Comparison of ENCODE assay signal across 1 cellular context in the genomic region with DNA sequence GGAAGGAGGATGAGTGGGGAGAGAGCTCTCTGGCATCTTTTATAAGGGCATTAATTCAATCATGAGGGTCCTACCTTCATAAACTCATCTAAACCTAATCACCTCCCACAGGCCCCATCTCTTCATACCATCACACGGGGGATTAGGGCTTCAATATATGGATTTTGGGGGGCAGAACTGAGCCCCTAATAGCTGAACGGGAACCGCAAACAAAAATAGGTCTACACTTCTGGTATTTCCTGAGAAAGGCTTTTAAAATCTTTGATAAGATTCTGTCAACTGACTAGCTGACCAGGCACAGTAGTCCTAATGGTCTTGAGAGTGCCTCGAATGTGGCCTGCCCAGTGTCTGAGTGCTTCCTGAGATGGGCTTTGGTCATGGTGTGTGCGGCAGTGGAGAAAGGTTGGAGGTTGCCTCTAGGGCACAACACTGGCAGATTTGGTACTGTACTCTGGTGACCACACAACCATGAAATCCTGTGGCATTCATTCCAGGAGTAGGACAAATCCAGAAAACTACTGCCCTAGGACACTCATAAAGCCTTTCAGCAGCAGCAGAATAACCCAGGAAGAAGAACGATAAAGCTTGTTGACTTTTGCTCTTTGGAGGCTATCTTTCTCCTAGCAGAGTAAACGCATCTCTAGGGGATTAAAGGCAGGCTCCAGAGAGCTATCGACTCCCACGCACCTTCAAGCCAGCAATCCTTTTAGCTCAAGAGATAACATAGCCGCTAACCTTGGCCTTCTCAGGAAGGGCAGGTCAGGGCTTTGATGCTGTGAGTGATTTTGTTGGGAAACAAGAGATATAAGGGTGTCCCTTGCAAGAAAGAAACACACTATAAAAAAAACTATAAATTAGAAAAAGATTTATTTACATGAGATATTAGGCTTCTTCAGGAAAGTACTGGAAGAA.
TF ChIP-seq lines count a peak whose summit lies in the region.

No MANE protein-coding gene starts in this region.

TF ChIP-seq in HepG2, 621 proteins besides CTCF, POLR2A, EP300 and RAD21 (continued from another document and continues in another):
- TF ChIP-seq MAFF (IDR thresholded peaks at IDR 0.05; ENCODE audit: low read depth, low read length) (no peak), ZNF30 (CRISPR knock-in tag; IDR thresholded peaks at IDR 0.05) (no peak), U2AF1 (optimal IDR thresholded peaks at IDR 0.05; ENCODE audit: low read depth, low read length) (no peak), ATM (IDR thresholded peaks at IDR 0.05; ENCODE audit: borderline replicate concordance) (no peak), ELF3 (CRISPR knock-in tag; IDR thresholded peaks at IDR 0.05) (peak; percentile 97), KDM5B (CRISPR knock-in tag; IDR thresholded peaks at IDR 0.05; ENCODE audit: borderline replicate concordance) (no peak), ADNP (CRISPR knock-in tag; IDR thresholded peaks at IDR 0.05) (no peak), BATF2 (CRISPR knock-in tag; IDR thresholded peaks at IDR 0.05) (no peak), ZBTB20 (CRISPR knock-in tag; IDR thresholded peaks at IDR 0.05; ENCODE audit: borderline replicate concordance, low read depth) (peak; percentile 98), HNRNPL (IDR thresholded peaks at IDR 0.05; ENCODE audit: low read depth, low read length) (0 out of 2 replicates have a peak, but pooled peaks have one; percentile 42), BCLAF1 (IDR thresholded peaks at IDR 0.05) (no peak), TBX2 (CRISPR knock-in tag; IDR thresholded peaks at IDR 0.05; ENCODE audit: borderline replicate concordance) (peak; percentile 100), ZHX2 (IDR thresholded peaks at IDR 0.05; ENCODE audit: low read depth) (0 out of 2 replicates have a peak, but pooled peaks have one; percentile 33), ZHX2 (CRISPR knock-in tag; IDR thresholded peaks at IDR 0.05; ENCODE audit: borderline replicate concordance) (no peak; the same call in 1 of the 2 replicates), HMGA1 (CRISPR knock-in tag; conservative IDR thresholded peaks at IDR 0.05) (no peak), BORCS8-MEF2B (CRISPR knock-in tag; IDR thresholded peaks at IDR 0.05) (peak; percentile 94), ZNF674 (CRISPR knock-in tag; IDR thresholded peaks at IDR 0.05; ENCODE audit: low read depth) (0 out of 2 replicates have a peak, but pooled peaks have one; percentile 54), FOXK1 (CRISPR knock-in tag; IDR thresholded peaks at IDR 0.05; ENCODE audit: borderline replicate concordance, low read depth) (peak; percentile 95), HNRNPUL1 (IDR thresholded peaks at IDR 0.05; ENCODE audit: low read depth, low read length) (no peak), ZNF546 (CRISPR knock-in tag; conservative IDR thresholded peaks at IDR 0.05) (0 out of 2 replicates have a peak, but pooled peaks have one; percentile 49), ZNF761 (CRISPR knock-in tag; conservative IDR thresholded peaks at IDR 0.05) (peak; percentile 67), HNF4G (IDR thresholded peaks at IDR 0.05; ENCODE audit: borderline replicate concordance, low read depth, low read length) (peak; percentile 95), HNF4G (CRISPR knock-in tag; IDR thresholded peaks at IDR 0.05; ENCODE audit: borderline replicate concordance, low read depth) (peak; percentile 92; the same call in 1 of the 2 replicates), ZNF687 (CRISPR knock-in tag; IDR thresholded peaks at IDR 0.05) (peak; percentile 55; the same call in 1 of the 2 replicates), GATA4 (IDR thresholded peaks at IDR 0.05; ENCODE audit: borderline replicate concordance, low read depth) (peak; percentile 100), ZNF614 (CRISPR knock-in tag; IDR thresholded peaks at IDR 0.05; ENCODE audit: borderline replicate concordance) (peak; percentile 99), ZNF263 (CRISPR knock-in tag; IDR thresholded peaks at IDR 0.05) (no peak)
- TF ChIP-seq, protein P1, sequence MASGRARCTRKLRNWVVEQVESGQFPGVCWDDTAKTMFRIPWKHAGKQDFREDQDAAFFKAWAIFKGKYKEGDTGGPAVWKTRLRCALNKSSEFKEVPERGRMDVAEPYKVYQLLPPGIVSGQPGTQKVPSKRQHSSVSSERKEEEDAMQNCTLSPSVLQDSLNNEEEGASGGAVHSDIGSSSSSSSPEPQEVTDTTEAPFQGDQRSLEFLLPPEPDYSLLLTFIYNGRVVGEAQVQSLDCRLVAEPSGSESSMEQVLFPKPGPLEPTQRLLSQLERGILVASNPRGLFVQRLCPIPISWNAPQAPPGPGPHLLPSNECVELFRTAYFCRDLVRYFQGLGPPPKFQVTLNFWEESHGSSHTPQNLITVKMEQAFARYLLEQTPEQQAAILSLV (CRISPR knock-in tag; IDR thresholded peaks at IDR 0.05; ENCODE audit: borderline replicate concordance), result no peak
- TF ChIP-seq, protein P2, sequence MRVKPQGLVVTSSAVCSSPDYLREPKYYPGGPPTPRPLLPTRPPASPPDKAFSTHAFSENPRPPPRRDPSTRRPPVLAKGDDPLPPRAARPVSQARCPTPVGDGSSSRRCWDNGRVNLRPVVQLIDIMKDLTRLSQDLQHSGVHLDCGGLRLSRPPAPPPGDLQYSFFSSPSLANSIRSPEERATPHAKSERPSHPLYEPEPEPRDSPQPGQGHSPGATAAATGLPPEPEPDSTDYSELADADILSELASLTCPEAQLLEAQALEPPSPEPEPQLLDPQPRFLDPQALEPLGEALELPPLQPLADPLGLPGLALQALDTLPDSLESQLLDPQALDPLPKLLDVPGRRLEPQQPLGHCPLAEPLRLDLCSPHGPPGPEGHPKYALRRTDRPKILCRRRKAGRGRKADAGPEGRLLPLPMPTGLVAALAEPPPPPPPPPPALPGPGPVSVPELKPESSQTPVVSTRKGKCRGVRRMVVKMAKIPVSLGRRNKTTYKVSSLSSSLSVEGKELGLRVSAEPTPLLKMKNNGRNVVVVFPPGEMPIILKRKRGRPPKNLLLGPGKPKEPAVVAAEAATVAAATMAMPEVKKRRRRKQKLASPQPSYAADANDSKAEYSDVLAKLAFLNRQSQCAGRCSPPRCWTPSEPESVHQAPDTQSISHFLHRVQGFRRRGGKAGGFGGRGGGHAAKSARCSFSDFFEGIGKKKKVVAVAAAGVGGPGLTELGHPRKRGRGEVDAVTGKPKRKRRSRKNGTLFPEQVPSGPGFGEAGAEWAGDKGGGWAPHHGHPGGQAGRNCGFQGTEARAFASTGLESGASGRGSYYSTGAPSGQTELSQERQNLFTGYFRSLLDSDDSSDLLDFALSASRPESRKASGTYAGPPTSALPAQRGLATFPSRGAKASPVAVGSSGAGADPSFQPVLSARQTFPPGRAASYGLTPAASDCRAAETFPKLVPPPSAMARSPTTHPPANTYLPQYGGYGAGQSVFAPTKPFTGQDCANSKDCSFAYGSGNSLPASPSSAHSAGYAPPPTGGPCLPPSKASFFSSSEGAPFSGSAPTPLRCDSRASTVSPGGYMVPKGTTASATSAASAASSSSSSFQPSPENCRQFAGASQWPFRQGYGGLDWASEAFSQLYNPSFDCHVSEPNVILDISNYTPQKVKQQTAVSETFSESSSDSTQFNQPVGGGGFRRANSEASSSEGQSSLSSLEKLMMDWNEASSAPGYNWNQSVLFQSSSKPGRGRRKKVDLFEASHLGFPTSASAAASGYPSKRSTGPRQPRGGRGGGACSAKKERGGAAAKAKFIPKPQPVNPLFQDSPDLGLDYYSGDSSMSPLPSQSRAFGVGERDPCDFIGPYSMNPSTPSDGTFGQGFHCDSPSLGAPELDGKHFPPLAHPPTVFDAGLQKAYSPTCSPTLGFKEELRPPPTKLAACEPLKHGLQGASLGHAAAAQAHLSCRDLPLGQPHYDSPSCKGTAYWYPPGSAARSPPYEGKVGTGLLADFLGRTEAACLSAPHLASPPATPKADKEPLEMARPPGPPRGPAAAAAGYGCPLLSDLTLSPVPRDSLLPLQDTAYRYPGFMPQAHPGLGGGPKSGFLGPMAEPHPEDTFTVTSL (CRISPR knock-in tag; IDR thresholded peaks at IDR 0.05; ENCODE audit: borderline replicate concordance), result peak; percentile 100
- TF ChIP-seq, protein P3, sequence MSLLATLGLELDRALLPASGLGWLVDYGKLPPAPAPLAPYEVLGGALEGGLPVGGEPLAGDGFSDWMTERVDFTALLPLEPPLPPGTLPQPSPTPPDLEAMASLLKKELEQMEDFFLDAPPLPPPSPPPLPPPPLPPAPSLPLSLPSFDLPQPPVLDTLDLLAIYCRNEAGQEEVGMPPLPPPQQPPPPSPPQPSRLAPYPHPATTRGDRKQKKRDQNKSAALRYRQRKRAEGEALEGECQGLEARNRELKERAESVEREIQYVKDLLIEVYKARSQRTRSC (CRISPR knock-in tag; IDR thresholded peaks at IDR 0.05; ENCODE audit: low read depth), result no peak
